In the genomic region with DNA sequence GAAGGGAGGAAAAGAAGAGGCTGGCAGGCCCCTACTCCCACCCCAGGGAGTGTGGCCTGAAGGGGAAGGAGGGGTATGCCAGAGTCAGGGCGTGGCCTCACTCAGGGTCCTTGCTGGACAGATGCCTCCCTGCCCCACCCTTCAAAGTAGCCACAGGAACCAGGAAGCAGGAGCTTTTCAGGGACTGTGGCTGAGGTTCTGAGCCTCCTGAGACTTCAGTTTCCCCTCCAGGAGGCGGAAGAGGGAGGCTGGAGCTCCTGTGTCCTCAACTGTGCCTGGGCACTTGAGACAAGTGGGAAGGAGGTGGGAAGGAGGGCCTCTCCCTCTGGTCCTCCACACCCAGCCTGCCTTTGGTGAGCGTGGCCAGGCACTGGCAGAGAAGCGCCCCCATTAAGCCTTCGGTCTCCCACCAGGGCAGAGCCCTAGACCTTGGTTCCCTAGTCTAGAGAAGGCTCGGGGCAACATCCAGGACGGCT, we compare ENCODE assay signal across 11 cellular contexts. TPM values are rescaled to one million over a fixed set of nuclear protein-coding genes. Genes with fewer than 3 reads are reported as not detected.
DNase-seq lines count a peak whose midpoint lies in the region; ATAC-seq, FAIRE-seq and TF ChIP-seq lines count a peak whose summit lies in the region.
"Had no signal": no experiment of that assay in that cellular context is flagged by ENCODE, and none has a peak within 500 bp of the region (broad histone marks: within the 10 kb centered on the region; RNA-seq: fewer than 3 reads in every experiment).

No MANE protein-coding gene starts in this region.

- H3K4me2 ChIP-seq in K562 (ENCODE audit: insufficient read depth, low read length), result peak overlapping the region; percentile 83

- DNase-seq in HK-2 (ENCODE audit: unreplicated experiment), result peak; percentile 68
- DNase-seq in K562 (ENCODE audit: extremely low read depth in 1 of 4, low spot score in 3 of 4), result peak; percentile 88 to 90 (median 90)
- peak; percentile 73 for DNase-seq in kidney tubule cell (ENCODE audit: low spot score)
- peak; percentile 70 for DNase-seq in spleen
- no peak for DNase-seq in retina
- DNase-seq in NCI-H2107 treated with DMSO at 0.1 percent for 48 hours (lab: John Stamatoyannopoulos, UW; ENCODE audit: unreplicated experiment), result no peak
- no peak for DNase-seq in NCI-H1930 (lab: John Stamatoyannopoulos, UW)
- DNase-seq: cerebellar nuclear complex, small intestine, T-helper 2 cell had no signal

- intact Hi-C loops in K562 (cut with micrococcal nuclease) (loop anchor here (2.0 kb wide), 1 partner anchor 54 kb away; no protein-coding TSS in a partner anchor), spleen (cut with DNase I; ENCODE audit: low total_unique reads) (no loop called here)

- H3K4me3 ChIP-seq in K562 (peak overlapping the region; percentile 18; the same call in 1 of the 2 replicates), spleen (no peak overlapping the region)

- H3K27me3 ChIP-seq in K562 (ENCODE audit: control insufficient read depth in 2 of 2, insufficient read depth in 2 of 2, low read length in 2 of 2) (no peaks in the 10 kb centered on the region), spleen (replicated peaks in 1 of 7) (peaks cover 0 to 27% (median 7%) of the 10 kb centered on the region in 7 donors)

- peaks cover 14% of the 10 kb centered on the region; the same call in 2 of the 3 replicates for H3K36me3 ChIP-seq in K562 (ENCODE audit: control insufficient read depth, insufficient read depth, low read length)
- H3K36me3 ChIP-seq in spleen, result no peaks in the 10 kb centered on the region

- no peak for TF ChIP-seq RAD21 in K562 (CRISPR knock-in tag; conservative IDR thresholded peaks at IDR 0.05 in 1 of 2, IDR thresholded peaks at IDR 0.05 in 1 of 2)

- H3K9me3 ChIP-seq in K562 (replicated peaks; ENCODE audit: control insufficient read depth, insufficient read depth, low read depth, low read length) (no peaks in the 10 kb centered on the region), spleen (no peaks in the 10 kb centered on the region)

- CTCF ChIA-PET in K562 (lab: Yijun Ruan, JAX; ENCODE audit: low intra/inter-chr PET ratio), result no interaction called here

- H3K9me1 ChIP-seq in K562 (ENCODE audit: control insufficient read depth, insufficient read depth, low read length), result peaks cover 4% of the 10 kb centered on the region

- POLR2A ChIA-PET in K562 (lab: Yijun Ruan, JAX), result interaction anchor here (0.6 to 4.8 kb wide), 16 partner anchors 8 to 644 kb away, joined by 3 to 36 read pairs (median 4); a partner anchor contains a TSS

- no peak for FAIRE-seq in K562 (lab: Jason Lieb, UNC)
- FAIRE-seq: small intestine had no signal

- TF ChIP-seq POLR2A in K562 (conservative IDR thresholded peaks at IDR 0.05), result 0 out of 2 replicates have a peak, but pooled peaks have one; percentile 16
- no peak for TF ChIP-seq POLR2A in spleen (IDR thresholded peaks at IDR 0.05)

- H3K79me2 ChIP-seq in K562 (ENCODE audit: control insufficient read depth, insufficient read depth, low read length), result peaks cover 36% of the 10 kb centered on the region

- H3K27ac ChIP-seq in K562 (ENCODE audit: extremely low read depth, low read depth, low read length) (peak overlapping the region; percentile 89), spleen (peak overlapping the region in 1 of 8 donors; percentile 55)

- ATAC-seq in K562, result peak; percentile 82
- ATAC-seq in HG03354 (IDR thresholded peaks at IDR 0.05; ENCODE audit: poor library complexity, severe bottlenecking, unreplicated experiment), result no peak

- H3K9ac ChIP-seq in K562 (ENCODE audit: insufficient read depth in 1 of 2, low read depth in 2 of 2, low read length in 2 of 2), result peak overlapping the region; percentile 81 to 89

- TF ChIP-seq CTCF in K562 (IDR thresholded peaks at IDR 0.05 in 2 of 3, conservative IDR thresholded peaks at IDR 0.05 in 1 of 3; ENCODE audit: insufficient read depth in 2 of 3, low read depth in 1 of 3, low read length in 3 of 3) (peak in 2 of 3 experiments; percentile 3 to 30; a peak in 1 of 6 replicates), spleen (IDR thresholded peaks at IDR 0.05 in 8 of 11, conservative IDR thresholded peaks at IDR 0.05 in 3 of 11) (no peak)

- H3K4me1 ChIP-seq in K562 (replicated peaks in 1 of 2; ENCODE audit: control insufficient read depth in 2 of 2, insufficient read depth in 2 of 2, low read length in 2 of 2), result peaks cover 37 to 75% of the 10 kb centered on the region in 2 experiments
- peaks cover 0 to 35% (median 20%) of the 10 kb centered on the region in 6 donors for H3K4me1 ChIP-seq in spleen

- 40% methylated on average over 6 of the region's 7 CpGs for WGBS in K562 (ENCODE audit: insufficient coverage, low coverage, missing lambda C conversion rate)
- 72 to 85% (median 82%) methylated on average over 5 to 7 of the region's 7 CpGs for WGBS in spleen, 5 donors

- no peak for TF ChIP-seq EP300 in K562 (IDR thresholded peaks at IDR 0.05; ENCODE audit: low read length)

- H2AFZ ChIP-seq in K562 (ENCODE audit: low read depth, low read length), result peak overlapping the region; percentile 69

- no TSS peak for BruUV-seq in K562 (replicated peaks; lab: Mats Ljungman, UMichigan)

- in situ Hi-C loops in K562 (cut with MboI), result no loop called here

- no peaks in the 10 kb centered on the region for H4K20me1 ChIP-seq in K562 (replicated peaks; ENCODE audit: control insufficient read depth, insufficient read depth, low read length)

RNA-seq across cellular contexts. Expression of a gene that starts 5.3 kb away (rescaled TPM):
- 44.8 and 129 TPM in 2 replicates for total RNA-seq in K562 (2011; cell fraction: chromatin; rRNA removed; ENCODE audit: low replicate concordance)
- total RNA-seq in K562 (2011; cell fraction: nucleolus; rRNA removed), result 69.9 and 80.7 TPM in 2 replicates
- total RNA-seq in K562 (2011; cell fraction: nucleoplasm; rRNA removed), result 57.7 and 69.2 TPM in 2 replicates
- 4.1 and 5.9 TPM in 2 replicates for total RNA-seq in K562 (2014; rRNA removed)
- total RNA-seq in K562 (2014; rRNA removed; fragmentation: Illumina TruSeq; extraction: Trizol), result 2.7 and 3.0 TPM in 2 replicates
- 4.2 and 5.0 TPM in 2 replicates for total RNA-seq in K562 (2015; rRNA removed; fragmentation: Illumina TruSeq; extraction: Trizol)
- total RNA-seq in K562 (2021), result 19.1 and 21.9 TPM in 2 replicates
- polyA plus RNA-seq in K562 (2011; rRNA removed), result 7.2 and 8.2 TPM in 2 replicates
- 8.3 and 12.6 TPM in 2 replicates for polyA plus RNA-seq in K562 (2011; cell fraction: cytosol; rRNA removed)
- polyA plus RNA-seq in K562 (2011; cell fraction: nucleus; rRNA removed), result 38.5 and 63.5 TPM in 2 replicates
- polyA plus RNA-seq in K562 (2012), result 15.6 and 17.8 TPM in 2 replicates
- polyA plus RNA-seq in K562 (2014; fragmentation: Illumina TruSeq; extraction: Trizol), result 14.1 and 15.3 TPM in 2 replicates
- under 1 TPM; 0.31 to 0.86 TPM for polyA plus RNA-seq in K562 (2014; fragmentation: Nextera tagmentation; extraction: Ambion mirVana)
- polyA plus RNA-seq in K562 (2014; rRNA removed), result 9.0 and 10.2 TPM in 2 replicates
- 14.3 and 24.2 TPM in 2 replicates for polyA minus RNA-seq in K562 (2011; rRNA and poly(A)+ RNA removed)
- polyA minus RNA-seq in K562 (2011; cell fraction: cytosol; rRNA and poly(A)+ RNA removed), result 23.8 and 25.3 TPM in 2 replicates
- 31.9 and 33.1 TPM in 2 replicates for polyA minus RNA-seq in K562 (2011; cell fraction: nucleus; rRNA and poly(A)+ RNA removed)
- 1 to 10 TPM in 5 of 7 donors, under 1 TPM in 2; 0.79 to 2.9 (median 1.4) TPM for total RNA-seq in spleen
- under 1 TPM; 0.20 to 0.54 (median 0.46) TPM for polyA plus RNA-seq in spleen

RNA-seq across cellular contexts. Expression of a gene that starts 28.3 kb away (rescaled TPM):
- 69.7 and 109 TPM in 2 replicates for total RNA-seq in K562 (2011; cell fraction: chromatin; rRNA removed; ENCODE audit: low replicate concordance)
- total RNA-seq in K562 (2011; cell fraction: nucleolus; rRNA removed), result 85.4 and 86.3 TPM in 2 replicates
- total RNA-seq in K562 (2011; cell fraction: nucleoplasm; rRNA removed), result 66.2 and 83.3 TPM in 2 replicates
- 52.2 and 64.0 TPM in 2 replicates for total RNA-seq in K562 (2014; rRNA removed)
- 27.9 and 28.7 TPM in 2 replicates for total RNA-seq in K562 (2014; rRNA removed; fragmentation: Illumina TruSeq; extraction: Trizol)
- 34.7 and 37.0 TPM in 2 replicates for total RNA-seq in K562 (2015; rRNA removed; fragmentation: Illumina TruSeq; extraction: Trizol)
- 51.8 and 55.4 TPM in 2 replicates for total RNA-seq in K562 (2021)
- polyA plus RNA-seq in K562 (2011; rRNA removed), result 39.3 and 59.5 TPM in 2 replicates
- polyA plus RNA-seq in K562 (2011; cell fraction: cytosol; rRNA removed), result 40.2 and 44.2 TPM in 2 replicates
- polyA plus RNA-seq in K562 (2011; cell fraction: nucleus; rRNA removed), result 225 and 272 TPM in 2 replicates
- polyA plus RNA-seq in K562 (2012), result 43.7 and 45.1 TPM in 2 replicates
- polyA plus RNA-seq in K562 (2014; fragmentation: Illumina TruSeq; extraction: Trizol), result 41.8 and 49.7 TPM in 2 replicates
- polyA plus RNA-seq in K562 (2014; fragmentation: Nextera tagmentation; extraction: Ambion mirVana), result 1 to 10 TPM; 6.5 to 7.9 TPM
- polyA plus RNA-seq in K562 (2014; rRNA removed), result 56.1 and 65.2 TPM in 2 replicates
- polyA minus RNA-seq in K562 (2011; rRNA and poly(A)+ RNA removed), result 16.7 and 17.2 TPM in 2 replicates
- polyA minus RNA-seq in K562 (2011; cell fraction: cytosol; rRNA and poly(A)+ RNA removed), result 15.9 and 17.8 TPM in 2 replicates
- polyA minus RNA-seq in K562 (2011; cell fraction: nucleus; rRNA and poly(A)+ RNA removed), result 23.6 and 43.5 TPM in 2 replicates
- 1 to 10 TPM; 2.0 to 9.3 (median 3.1) TPM for total RNA-seq in spleen
- 1 to 10 TPM; 3.5 to 3.9 (median 3.5) TPM for polyA plus RNA-seq in spleen

RNA-seq across cellular contexts. Expression of a gene that starts 40.9 kb away (rescaled TPM):
- 340 and 395 TPM in 2 replicates for total RNA-seq in K562 (2011; cell fraction: chromatin; rRNA removed; ENCODE audit: low replicate concordance)
- total RNA-seq in K562 (2011; cell fraction: nucleolus; rRNA removed), result 195 and 209 TPM in 2 replicates
- total RNA-seq in K562 (2011; cell fraction: nucleoplasm; rRNA removed), result 265 and 293 TPM in 2 replicates
- 254 and 257 TPM in 2 replicates for total RNA-seq in K562 (2014; rRNA removed)
- 273 and 284 TPM in 2 replicates for total RNA-seq in K562 (2014; rRNA removed; fragmentation: Illumina TruSeq; extraction: Trizol)
- 211 and 221 TPM in 2 replicates for total RNA-seq in K562 (2015; rRNA removed; fragmentation: Illumina TruSeq; extraction: Trizol)
- total RNA-seq in K562 (2021), result 232 and 246 TPM in 2 replicates
- polyA plus RNA-seq in K562 (2011; rRNA removed), result 221 and 230 TPM in 2 replicates
- polyA plus RNA-seq in K562 (2011; cell fraction: cytosol; rRNA removed), result 149 and 217 TPM in 2 replicates
- 232 and 336 TPM in 2 replicates for polyA plus RNA-seq in K562 (2011; cell fraction: nucleus; rRNA removed)
- polyA plus RNA-seq in K562 (2012), result 195 and 518 TPM in 2 replicates
- polyA plus RNA-seq in K562 (2014; fragmentation: Illumina TruSeq; extraction: Trizol), result 293 and 317 TPM in 2 replicates
- polyA plus RNA-seq in K562 (2014; fragmentation: Nextera tagmentation; extraction: Ambion mirVana), result 100 to 1,000 TPM; 336 to 623 TPM
- 235 and 240 TPM in 2 replicates for polyA plus RNA-seq in K562 (2014; rRNA removed)
- 227 and 242 TPM in 2 replicates for polyA minus RNA-seq in K562 (2011; rRNA and poly(A)+ RNA removed)
- 87.5 and 101 TPM in 2 replicates for polyA minus RNA-seq in K562 (2011; cell fraction: cytosol; rRNA and poly(A)+ RNA removed)
- 92.1 and 168 TPM in 2 replicates for polyA minus RNA-seq in K562 (2011; cell fraction: nucleus; rRNA and poly(A)+ RNA removed)
- total RNA-seq in spleen, result 100 to 1,000 TPM in 3 of 7 donors, 10 to 100 TPM in 4; 98.5 to 138 (median 99.4) TPM
- polyA plus RNA-seq in spleen, result 10 to 100 TPM; 47.2 to 63.2 (median 50.1) TPM

RNA-seq across cellular contexts. Expression of a gene that starts 52.2 kb away (rescaled TPM):
- 1.2 and 1.7 TPM in 2 replicates for total RNA-seq in K562 (2011; cell fraction: chromatin; rRNA removed; ENCODE audit: low replicate concordance)
- 1.2 TPM in 2 replicates for total RNA-seq in K562 (2011; cell fraction: nucleolus; rRNA removed)
- total RNA-seq in K562 (2011; cell fraction: nucleoplasm; rRNA removed), result 1.5 TPM in 1 of 2 replicates, not detected in the other
- total RNA-seq in K562 (2014; rRNA removed) (0.49 and 0.50 TPM in 2 replicates), K562 (2014; rRNA removed; fragmentation: Illumina TruSeq; extraction: Trizol) (0.33 and 0.57 TPM in 2 replicates), K562 (2015; rRNA removed; fragmentation: Illumina TruSeq; extraction: Trizol) (0.15 and 0.22 TPM in 2 replicates), K562 (2021) (0.34 and 0.66 TPM in 2 replicates), spleen (not detected)
- polyA plus RNA-seq in K562 (2011; rRNA removed) (0.60 and 1.9 TPM in 2 replicates), K562 (2014; fragmentation: Illumina TruSeq; extraction: Trizol) (0.22 and 0.36 TPM in 2 replicates), K562 (2014; fragmentation: Nextera tagmentation; extraction: Ambion mirVana) (under 1 TPM; 0.20 TPM), K562 (2014; rRNA removed) (0.08 and 0.45 TPM in 2 replicates), spleen (not detected)
- 0.52 and 2.6 TPM in 2 replicates for polyA plus RNA-seq in K562 (2011; cell fraction: cytosol; rRNA removed)
- 0.73 and 4.1 TPM in 2 replicates for polyA plus RNA-seq in K562 (2011; cell fraction: nucleus; rRNA removed)
- polyA plus RNA-seq in K562 (2012), result 0.08 and 0.36 TPM in 2 replicates
- polyA minus RNA-seq in K562 (2011; rRNA and poly(A)+ RNA removed), result 0.42 and 0.74 TPM in 2 replicates
- 0.57 TPM in 1 of 2 replicates, not detected in the other for polyA minus RNA-seq in K562 (2011; cell fraction: cytosol; rRNA and poly(A)+ RNA removed)
- 0.56 and 0.67 TPM in 2 replicates for polyA minus RNA-seq in K562 (2011; cell fraction: nucleus; rRNA and poly(A)+ RNA removed)

Comparison
In these comparisons a context has a peak if more than half of its experiments do, and no peak if none do; other contexts are left out.
1. DNase-seq: peak in HK-2 (single experiment), K562 (4 of 4), kidney tubule cell (single experiment) and spleen (single experiment); none in retina (single experiment), NCI-H2107 treated with DMSO at 0.1 percent for 48 hours (single experiment) and NCI-H1930 (0 of 2).
2. CTCF ChIP-seq: peak in K562 (2 of 3); none in spleen (0 of 11).